ENCODE assay signal across 26 cellular contexts in the genomic region with DNA sequence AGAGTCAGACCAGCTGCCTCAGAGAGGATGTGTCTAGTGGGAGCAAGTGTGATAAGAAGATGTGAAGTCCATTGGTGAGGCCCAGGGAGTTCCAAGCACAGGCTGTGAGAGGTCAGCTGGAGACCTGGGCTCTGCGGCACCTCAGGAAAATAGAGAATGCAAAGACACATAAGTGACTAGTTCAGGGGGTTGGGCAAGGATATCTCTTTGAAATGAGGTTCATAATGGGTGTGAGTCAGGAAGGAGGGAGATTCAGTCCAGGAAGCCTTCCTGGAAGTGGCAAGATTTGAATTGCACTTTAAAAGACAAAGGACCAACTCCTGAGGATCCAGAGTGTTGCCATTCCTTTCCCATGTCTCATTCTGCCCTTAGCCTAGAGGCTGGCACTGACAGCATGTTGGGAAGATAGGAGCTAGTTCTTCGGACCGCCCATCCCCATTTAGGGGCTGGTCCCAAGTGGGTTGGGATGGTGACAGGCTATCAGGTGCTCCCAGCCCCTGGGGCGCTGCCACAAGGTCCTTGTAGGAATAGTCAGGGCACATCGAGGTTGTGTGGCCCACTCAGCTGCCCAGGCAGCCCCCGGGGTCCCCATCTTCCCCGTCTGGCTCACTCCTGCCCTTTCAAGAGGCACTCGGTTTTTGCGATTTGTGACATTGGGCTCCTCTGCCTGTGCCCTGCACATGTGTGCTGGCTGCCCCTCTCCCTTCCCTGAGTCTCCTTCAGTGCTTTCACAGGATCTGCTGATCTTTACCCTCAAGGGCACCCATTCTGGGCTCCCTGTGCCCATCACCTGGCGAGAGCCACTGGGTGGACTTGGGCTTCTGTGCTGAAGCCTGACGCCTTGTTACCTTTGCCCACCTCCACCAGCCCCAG. TPM values are rescaled to one million over a fixed set of nuclear protein-coding genes. Genes with fewer than 3 reads are reported as not detected.
DNase-seq lines count a peak whose midpoint lies in the region; ATAC-seq and TF ChIP-seq lines count a peak whose summit lies in the region.
"Had no signal": no experiment of that assay in that cellular context is flagged by ENCODE, and none has a peak within 500 bp of the region (broad histone marks: within the 10 kb centered on the region; RNA-seq: fewer than 3 reads in every experiment).

No MANE protein-coding gene starts in this region.

- intact Hi-C loops in breast epithelium (cut with DNase I; ENCODE audit: low total_unique reads) = no loop called here
- intact Hi-C loops in MCF 10A (cut with micrococcal nuclease) = no loop called here

- H3K9me3 Mint-ChIP-seq in MCF 10A (ENCODE audit: unreplicated experiment) = no peaks in the 10 kb centered on the region
- H3K9me3 Mint-ChIP-seq: CD4-positive, alpha-beta T cell; stimulated activated naive CD8-positive, alpha-beta T cell treated with anti-CD3 and anti-CD28 coated beads, Interleukin-15, amount 100 ng/mL, for 72 hours had no signal

- no TSS peak for BruUV-seq in MCF 10A (replicated peaks; lab: Mats Ljungman, UMichigan)

- no peak overlapping the region for H3K4me3 Mint-ChIP-seq in MCF 10A (ENCODE audit: unreplicated experiment)
- H3K4me3 Mint-ChIP-seq: CD4-positive, alpha-beta T cell; stimulated activated naive CD8-positive, alpha-beta T cell treated with anti-CD3 and anti-CD28 coated beads, Interleukin-15, amount 100 ng/mL, for 72 hours had no signal

- no peak for TF ChIP-seq POLR2A in breast epithelium (IDR thresholded peaks at IDR 0.05)
- TF ChIP-seq POLR2A in suprapubic skin (IDR thresholded peaks at IDR 0.05) = no peak

- POLR2A ChIA-PET in MCF 10A (lab: Yijun Ruan, JAX) = interaction anchor here (0.6 kb wide), 1 partner anchor 458 kb away, joined by 3 read pairs; no protein-coding TSS in a partner anchor

- no peaks in the 10 kb centered on the region for H3K36me3 Mint-ChIP-seq in MCF 10A (ENCODE audit: insufficient read depth, unreplicated experiment)

- no peaks in the 10 kb centered on the region for H3K9me3 ChIP-seq in breast epithelium
- no peaks in the 10 kb centered on the region for H3K9me3 ChIP-seq in suprapubic skin
- H3K9me3 ChIP-seq: gastrocnemius medialis, right lobe of liver, SJSA1, thyroid gland had no signal

- H3K27me3 Mint-ChIP-seq in MCF 10A (ENCODE audit: insufficient read depth, unreplicated experiment) = no peaks in the 10 kb centered on the region
- H3K27me3 Mint-ChIP-seq: progenitor cell of endocrine pancreas had no signal

- H3K4me1 ChIP-seq in breast epithelium = no peaks in the 10 kb centered on the region
- H3K4me1 ChIP-seq in suprapubic skin = peaks cover 8% of the 10 kb centered on the region
- H3K4me1 ChIP-seq: right lobe of liver, SJSA1 had no signal

- no peaks in the 10 kb centered on the region for H3K4me1 Mint-ChIP-seq in MCF 10A (ENCODE audit: insufficient read depth, unreplicated experiment)
- H3K4me1 Mint-ChIP-seq: stimulated activated naive CD8-positive, alpha-beta T cell treated with anti-CD3 and anti-CD28 coated beads, Interleukin-15, amount 100 ng/mL, for 72 hours had no signal

- H3K27ac Mint-ChIP-seq in MCF 10A (ENCODE audit: low read depth, unreplicated experiment) = no peak overlapping the region
- H3K27ac Mint-ChIP-seq: CD4-positive, alpha-beta T cell; progenitor cell of endocrine pancreas had no signal

- no peaks in the 10 kb centered on the region for H3K36me3 ChIP-seq in breast epithelium
- H3K36me3 ChIP-seq in suprapubic skin = no peaks in the 10 kb centered on the region
- H3K36me3 ChIP-seq: brain microvascular endothelial cell, gastrocnemius medialis, right lobe of liver, SJSA1, thyroid gland had no signal

- H3K4me3 ChIP-seq in breast epithelium = no peak overlapping the region
- no peak overlapping the region for H3K4me3 ChIP-seq in suprapubic skin
- H3K4me3 ChIP-seq: gastrocnemius medialis, right lobe of liver, SJSA1, thyroid gland had no signal

- H3K27ac ChIP-seq in breast epithelium (no peak overlapping the region), suprapubic skin (no peak overlapping the region)
- H3K27ac ChIP-seq: brain microvascular endothelial cell, gastrocnemius medialis, right lobe of liver, SJSA1, thyroid gland had no signal

- DNase-seq in breast epithelium (ENCODE audit: low spot score in 2 of 2) (peak; percentile 9 to 24), MCF 10A (ENCODE audit: unreplicated experiment) (no peak), NCI-H226 (peak; percentile 45), islet precursor cell (peak; percentile 45), suprapubic skin (ENCODE audit: low spot score in 2 of 2) (peak; percentile 33 to 53), amniotic stem cell (lab: John Stamatoyannopoulos, UW) (no peak)
- no peak for DNase-seq in activated T-cell treated with anti-CD3 and anti-CD28 coated beads, Interleukin-2, amount 50 U/mL, for 48 hours
- DNase-seq: activated CD4-positive, alpha-beta T cell treated with anti-CD3 and anti-CD28 coated beads, Interleukin-2, amount 50 U/mL, for 4 hours; activated naive CD4-positive, alpha-beta T cell treated with anti-CD3 and anti-CD28 coated beads, Interleukin-2, amount 50 U/mL, for 16 hours; brain microvascular endothelial cell; CD4-positive, alpha-beta T cell; gastrocnemius medialis; hippocampal formation; left colon; mesenchymal stem cell; NCI-H1436 treated with DMSO at 0.1 percent for 48 hours; NCI-H2107; NCI-H510A; right lobe of liver; stimulated activated CD8-positive, alpha-beta memory T cell treated with anti-CD3 and anti-CD28 coated beads, Interleukin-4, amount 100 ng/mL, for 48 hours; stimulated activated naive CD8-positive, alpha-beta T cell treated with anti-CD3 and anti-CD28 coated beads, Interleukin-15, amount 100 ng/mL, for 72 hours; thyroid gland had no signal

- 96% methylated on average over 4 of the region's 11 CpGs for WGBS in suprapubic skin

- no peak for ATAC-seq in GM19023 (IDR thresholded peaks at IDR 0.05; ENCODE audit: unreplicated experiment)
- ATAC-seq: left colon; right lobe of liver; stimulated activated naive CD8-positive, alpha-beta T cell treated with anti-CD3 and anti-CD28 coated beads, Interleukin-15, amount 100 ng/mL, for 72 hours had no signal

- no peaks in the 10 kb centered on the region for H3K27me3 ChIP-seq in breast epithelium
- no peaks in the 10 kb centered on the region for H3K27me3 ChIP-seq in suprapubic skin
- H3K27me3 ChIP-seq: brain microvascular endothelial cell, gastrocnemius medialis, right lobe of liver, SJSA1, thyroid gland had no signal

- no peak for TF ChIP-seq EP300 in suprapubic skin (IDR thresholded peaks at IDR 0.05)

- TF ChIP-seq CTCF in breast epithelium (IDR thresholded peaks at IDR 0.05) = no peak
- TF ChIP-seq CTCF in MCF 10A (IDR thresholded peaks at IDR 0.05; ENCODE audit: unreplicated experiment) = no peak
- TF ChIP-seq CTCF in suprapubic skin (IDR thresholded peaks at IDR 0.05) = no peak

- CTCF ChIA-PET in MCF 10A (lab: Yijun Ruan, JAX) = interaction anchor here (0.6 to 2.1 kb wide), 3 partner anchors 39 to 125 kb away, joined by 3 to 7 read pairs (median 4); no protein-coding TSS in a partner anchor

RNA-seq across cellular contexts. Expression of gene ESYT3, which starts 23.7 kb away (rescaled TPM):
- 1 to 10 TPM in 2 of 3 donors, under 1 TPM in 1; 0.32 to 4.2 (median 2.3) TPM for total RNA-seq in breast epithelium
- 0.44 and 1.0 TPM in 2 replicates for total RNA-seq in MCF 10A (2022)
- total RNA-seq in suprapubic skin = 10 to 100 TPM; 28.9 to 39.0 (median 33.5) TPM
- total RNA-seq: endothelial cell of umbilical vein had no signal

Comparison
In these comparisons a context has a peak if more than half of its experiments do, and no peak if none do; other contexts are left out.
1. DNase-seq: peak in breast epithelium (2 of 2), NCI-H226 (single experiment), islet precursor cell (single experiment) and suprapubic skin (2 of 2); none in MCF 10A (single experiment), amniotic stem cell (single experiment) and activated T-cell treated with anti-CD3 and anti-CD28 coated beads, Interleukin-2, amount 50 U/mL, for 48 hours (0 of 2).
2. RNA of gene ESYT3, which starts 23.7 kb away (total RNA-seq): 28.9 to 39.0 TPM in suprapubic skin; 0.32 to 4.2 TPM in breast epithelium and 0.44 to 1.0 TPM in MCF 10A; every median in the first group is over 4 times any median in the second.